In the genomic region with DNA sequence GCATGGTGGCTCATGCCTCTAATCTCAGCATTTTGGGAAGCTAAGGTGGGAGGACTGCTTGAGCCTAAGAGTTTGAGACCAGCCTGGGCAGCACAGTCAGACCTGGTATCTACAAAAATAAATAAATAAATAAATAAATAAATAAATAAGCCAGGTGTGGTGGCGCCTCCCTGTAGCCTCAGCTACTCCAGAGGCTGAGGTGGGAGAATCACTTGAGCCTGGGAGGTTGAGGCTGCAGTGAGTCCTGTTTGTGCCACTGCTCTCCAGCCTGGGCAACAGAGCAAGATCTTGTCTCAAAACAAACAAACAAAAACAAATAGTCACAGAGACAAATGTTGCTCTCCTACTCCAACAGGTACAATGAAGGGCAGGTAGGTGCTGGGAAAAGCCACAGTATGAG, we compare ENCODE assay signal across 29 cellular contexts.
"Had no signal": no experiment of that assay in that cellular context is flagged by ENCODE, and none has a peak within 500 bp of the region (broad histone marks: within the 10 kb centered on the region; RNA-seq: fewer than 3 reads in every experiment).

No MANE protein-coding gene starts in this region.

- H3K27ac ChIP-seq: stomach, suprapubic skin, testis, thoracic aorta, thyroid gland, tibial artery, tibial nerve, transverse colon, upper lobe of left lung, upper lobe of right lung, uterus, vagina had no signal

- H3K4me1 ChIP-seq: suprapubic skin, thyroid gland, transverse colon, upper lobe of right lung, uterus had no signal

- H3K36me3 ChIP-seq: stomach, suprapubic skin, thoracic aorta, thyroid gland, tibial artery, tibial nerve, transverse colon, upper lobe of left lung, upper lobe of right lung, uterus, vagina had no signal

- FAIRE-seq: urothelium cell line had no signal

- H3K27me3 ChIP-seq: testis, thyroid gland, tibial nerve, upper lobe of left lung, upper lobe of right lung, uterus, vagina had no signal

- H3K27ac Mint-ChIP-seq: stimulated activated effector memory CD8-positive, alpha-beta T cell treated with anti-CD3 and anti-CD28 coated beads, Interleukin-12 subunit alpha, Interleukin-12 subunit beta, amount 100 ng/mL, for 72 hours; stimulated activated memory B cell treated with anti-CD40 and anti-IgM and Interleukin-4, amounts not matched to agents 10 μg/mL and 1 μg/mL and 100 μg/mL, for 72 hours; stimulated activated naive B cell treated with anti-CD40 and anti-IgM and Interleukin-4, amounts not matched to agents 10 μg/mL and 1 μg/mL and 100 μg/mL, for 72 hours; stimulated activated naive CD8-positive, alpha-beta T cell treated with anti-CD3 and anti-CD28 coated beads, Interleukin-15, amount 100 ng/mL, for 72 hours; stimulated activated naive CD8-positive, alpha-beta T cell treated with anti-CD3 and anti-CD28 coated beads, Interleukin-15, Interleukin-2, amounts not matched to agents 100 ng/mL and 50 ng/mL, for 24 hours; type B pancreatic cell had no signal

- DNase-seq: stimulated activated CD4-positive, alpha-beta T cell treated with anti-CD3 and anti-CD28 coated beads, Interleukin-2, amount 100 ng/mL, for 48 hours; stimulated activated CD4-positive, alpha-beta T cell treated with anti-CD3 and anti-CD28 coated beads, Interleukin-4, amount 100 ng/mL, for 1 hour; stimulated activated CD4-positive, alpha-beta T cell treated with anti-CD3 and anti-CD28 coated beads, Interleukin-4, amount 100 ng/mL, for 24 hours; stimulated activated CD4-positive, alpha-beta T cell treated with anti-CD3 and anti-CD28 coated beads, Interleukin-4, amount 100 ng/mL, for 4 hours; stimulated activated CD8-positive, alpha-beta memory T cell treated with anti-CD3 and anti-CD28 coated beads, Interleukin-4, amount 100 ng/mL, for 48 hours; stimulated activated naive B cell treated with anti-CD40 and anti-IgM and Interleukin-4, amounts not matched to agents 10 μg/mL and 1 μg/mL and 100 μg/mL, for 72 hours; stimulated activated naive CD4-positive, alpha-beta T cell; stimulated activated naive CD4-positive, alpha-beta T cell treated with Interleukin-2 at 50 U/mL for 16 hours; stimulated activated naive CD8-positive, alpha-beta T cell treated with anti-CD3 and anti-CD28 coated beads, Interleukin-15, amount 100 ng/mL, for 72 hours; stimulated activated naive CD8-positive, alpha-beta T cell treated with anti-CD3 and anti-CD28 coated beads, Interleukin-15, Interleukin-2, amounts not matched to agents 100 U/mL and 50 U/mL, for 24 hours; stomach; substantia nigra; testis; thyroid gland; tibial artery; transverse colon; trophoblast cell; upper lobe of left lung; upper lobe of right lung; uterus had no signal

- H3K9me3 Mint-ChIP-seq: stimulated activated effector memory CD8-positive, alpha-beta T cell treated with anti-CD3 and anti-CD28 coated beads, Interleukin-12 subunit alpha, Interleukin-12 subunit beta, amount 100 ng/mL, for 72 hours; stimulated activated memory B cell treated with anti-CD40 and anti-IgM and Interleukin-4, amounts not matched to agents 10 μg/mL and 1 μg/mL and 100 μg/mL, for 72 hours; stimulated activated naive B cell treated with anti-CD40 and anti-IgM and Interleukin-4, amounts not matched to agents 10 μg/mL and 1 μg/mL and 100 μg/mL, for 72 hours; stimulated activated naive CD8-positive, alpha-beta T cell treated with anti-CD3 and anti-CD28 coated beads, Interleukin-15, amount 100 ng/mL, for 72 hours; stimulated activated naive CD8-positive, alpha-beta T cell treated with anti-CD3 and anti-CD28 coated beads, Interleukin-15, Interleukin-2, amounts not matched to agents 100 ng/mL and 50 ng/mL, for 24 hours; type B pancreatic cell had no signal

- H3K36me3 Mint-ChIP-seq: stimulated activated effector memory CD8-positive, alpha-beta T cell treated with anti-CD3 and anti-CD28 coated beads, Interleukin-12 subunit alpha, Interleukin-12 subunit beta, amount 100 ng/mL, for 72 hours; stimulated activated memory B cell treated with anti-CD40 and anti-IgM and Interleukin-4, amounts not matched to agents 10 μg/mL and 1 μg/mL and 100 μg/mL, for 72 hours; stimulated activated naive B cell treated with anti-CD40 and anti-IgM and Interleukin-4, amounts not matched to agents 10 μg/mL and 1 μg/mL and 100 μg/mL, for 72 hours; type B pancreatic cell had no signal

- H3K4me3 ChIP-seq: stomach, suprapubic skin, testis, thoracic aorta, thyroid gland, tibial artery, tibial nerve, transverse colon, upper lobe of left lung, upper lobe of right lung, uterus, vagina had no signal

- ATAC-seq: stimulated activated effector memory CD8-positive, alpha-beta T cell treated with anti-CD3 and anti-CD28 coated beads, Interleukin-12 subunit alpha, Interleukin-12 subunit beta, amount 100 ng/mL, for 72 hours; stimulated activated memory B cell treated with anti-CD40 and anti-IgM and Interleukin-4, amounts not matched to agents 10 μg/mL and 1 μg/mL and 100 μg/mL, for 72 hours; stimulated activated naive B cell treated with anti-CD40 and anti-IgM and Interleukin-4, amounts not matched to agents 10 μg/mL and 1 μg/mL and 100 μg/mL, for 72 hours; stimulated activated naive CD8-positive, alpha-beta T cell treated with anti-CD3 and anti-CD28 coated beads, Interleukin-15, amount 100 ng/mL, for 72 hours; stimulated activated naive CD8-positive, alpha-beta T cell treated with anti-CD3 and anti-CD28 coated beads, Interleukin-15, Interleukin-2, amounts not matched to agents 100 U/mL and 50 U/mL, for 24 hours; upper lobe of right lung had no signal

- H3K9me3 ChIP-seq: suprapubic skin, testis, thoracic aorta, thyroid gland, tibial artery, tibial nerve, transverse colon, upper lobe of left lung, upper lobe of right lung, uterus, vagina had no signal

- H3K4me3 Mint-ChIP-seq: stimulated activated effector memory CD8-positive, alpha-beta T cell treated with anti-CD3 and anti-CD28 coated beads, Interleukin-12 subunit alpha, Interleukin-12 subunit beta, amount 100 ng/mL, for 72 hours; stimulated activated memory B cell treated with anti-CD40 and anti-IgM and Interleukin-4, amounts not matched to agents 10 μg/mL and 1 μg/mL and 100 μg/mL, for 72 hours; stimulated activated naive B cell treated with anti-CD40 and anti-IgM and Interleukin-4, amounts not matched to agents 10 μg/mL and 1 μg/mL and 100 μg/mL, for 72 hours; stimulated activated naive CD8-positive, alpha-beta T cell treated with anti-CD3 and anti-CD28 coated beads, Interleukin-15, amount 100 ng/mL, for 72 hours; stimulated activated naive CD8-positive, alpha-beta T cell treated with anti-CD3 and anti-CD28 coated beads, Interleukin-15, Interleukin-2, amounts not matched to agents 100 ng/mL and 50 ng/mL, for 24 hours; type B pancreatic cell had no signal
